ENCODE assay signal across 18 cellular contexts in genomic region chr15:49320337-49320736, GRCh38.
"Had no signal": no experiment of that assay in that cellular context is flagged by ENCODE, and none has a peak within 500 bp of the region (broad histone marks: within the 10 kb centered on the region; RNA-seq: fewer than 3 reads in every experiment).

No MANE protein-coding gene starts in this region.

- ATAC-seq: activated CD8-positive, alpha-beta T cell treated with anti-CD3 and anti-CD28 coated beads, Interleukin-2, amount 10 ng/mL, durations not matched to agents 7 days and 5 days; activated T-cell treated with anti-CD3 and anti-CD28 coated beads, Interleukin-2, amount 50 U/mL, for 4 hours; body of pancreas; left lobe of liver; stimulated activated naive CD8-positive, alpha-beta T cell treated with anti-CD3 and anti-CD28 coated beads, Interleukin-15, amount 100 ng/mL, for 72 hours had no signal

- H3K27ac Mint-ChIP-seq: activated CD4-positive, alpha-beta T cell treated with anti-CD3 and anti-CD28 coated beads, Interleukin-2, amount 10 ng/mL, durations not matched to agents 24 days and 14 days; activated CD8-positive, alpha-beta T cell treated with anti-CD3 and anti-CD28 coated beads, Interleukin-2, amount 10 ng/mL, durations not matched to agents 7 days and 5 days; activated naive CD4-positive, alpha-beta T cell treated with anti-CD3 and anti-CD28 coated beads for 36 hours; memory B cell had no signal

- H3K4me1 ChIP-seq: body of pancreas, vagina had no signal

- H3K4me3 ChIP-seq: body of pancreas, skin epidermis, suprapubic skin, transverse colon, vagina had no signal

- H3K9me3 Mint-ChIP-seq: activated T-cell treated with anti-CD3 and anti-CD28 coated beads, Interleukin-2, amount 50 U/mL, for 4 hours; neural crest cell; stimulated activated naive CD8-positive, alpha-beta T cell treated with anti-CD3 and anti-CD28 coated beads, Interleukin-15, amount 100 ng/mL, for 72 hours had no signal

- DNase-seq: activated CD4-positive, alpha-beta T cell treated with anti-CD3 and anti-CD28 coated beads, Interleukin-2, amount 10 ng/mL, durations not matched to agents 24 days and 14 days; activated CD8-positive, alpha-beta T cell treated with anti-CD3 and anti-CD28 coated beads, Interleukin-2, amount 10 ng/mL, durations not matched to agents 7 days and 5 days; activated naive CD4-positive, alpha-beta T cell treated with anti-CD3 and anti-CD28 coated beads for 36 hours; activated T-cell treated with anti-CD3 and anti-CD28 coated beads, Interleukin-2, amount 50 U/mL, for 4 hours; body of pancreas; caudate nucleus; erythroblast; kidney; stimulated activated naive CD8-positive, alpha-beta T cell treated with anti-CD3 and anti-CD28 coated beads, Interleukin-15, amount 100 ng/mL, for 72 hours; T1000; transverse colon had no signal

- H3K27me3 ChIP-seq: body of pancreas, suprapubic skin, transverse colon, vagina had no signal

- H3K27me3 Mint-ChIP-seq: activated CD4-positive, alpha-beta T cell treated with anti-CD3 and anti-CD28 coated beads, Interleukin-2, amount 10 ng/mL, durations not matched to agents 24 days and 14 days; memory B cell; progenitor cell of endocrine pancreas; stimulated activated naive CD8-positive, alpha-beta T cell treated with anti-CD3 and anti-CD28 coated beads, Interleukin-15, amount 100 ng/mL, for 72 hours had no signal

- H3K9me3 ChIP-seq: body of pancreas, suprapubic skin, transverse colon, vagina had no signal

- H3K27ac ChIP-seq: body of pancreas, suprapubic skin, transverse colon, vagina had no signal

- H3K4me3 Mint-ChIP-seq: activated CD4-positive, alpha-beta T cell treated with anti-CD3 and anti-CD28 coated beads, Interleukin-2, amount 10 ng/mL, durations not matched to agents 24 days and 14 days; activated CD8-positive, alpha-beta T cell treated with anti-CD3 and anti-CD28 coated beads, Interleukin-2, amount 10 ng/mL, durations not matched to agents 7 days and 5 days; activated naive CD4-positive, alpha-beta T cell treated with anti-CD3 and anti-CD28 coated beads for 36 hours; activated T-cell treated with anti-CD3 and anti-CD28 coated beads, Interleukin-2, amount 50 U/mL, for 4 hours; memory B cell; neural crest cell; stimulated activated naive CD8-positive, alpha-beta T cell treated with anti-CD3 and anti-CD28 coated beads, Interleukin-15, amount 100 ng/mL, for 72 hours had no signal

- H3K4me1 Mint-ChIP-seq: activated CD4-positive, alpha-beta T cell treated with anti-CD3 and anti-CD28 coated beads, Interleukin-2, amount 10 ng/mL, durations not matched to agents 24 days and 14 days; memory B cell; stimulated activated naive CD8-positive, alpha-beta T cell treated with anti-CD3 and anti-CD28 coated beads, Interleukin-15, amount 100 ng/mL, for 72 hours had no signal
